ENCODE assay signal across 1 cellular context in genomic region chr20:50460608-50461268, GRCh38.
TF ChIP-seq lines count a peak whose summit lies in the region.

No MANE protein-coding gene starts in this region.

TF ChIP-seq in HepG2, 621 proteins besides CTCF, POLR2A, EP300 and RAD21 (continued from another document and continues in another):
- TF ChIP-seq NR0B2 (CRISPR knock-in tag; IDR thresholded peaks at IDR 0.05) (peak; percentile 93), FLYWCH1 (CRISPR knock-in tag; IDR thresholded peaks at IDR 0.05) (no peak; the same call in 1 of the 2 replicates), BCLAF1 (IDR thresholded peaks at IDR 0.05) (no peak), ZNF12 (CRISPR knock-in tag; IDR thresholded peaks at IDR 0.05) (peak; percentile 46; the same call in 1 of the 2 replicates), HNF4A (CRISPR knock-in tag; IDR thresholded peaks at IDR 0.05) (no peak), ZNF224 (CRISPR knock-in tag; IDR thresholded peaks at IDR 0.05) (no peak), NFKB2 (CRISPR knock-in tag; IDR thresholded peaks at IDR 0.05; ENCODE audit: borderline replicate concordance) (peak; percentile 95), PRDM4 (CRISPR knock-in tag; IDR thresholded peaks at IDR 0.05; ENCODE audit: borderline replicate concordance) (no peak), ZBTB49 (CRISPR knock-in tag; IDR thresholded peaks at IDR 0.05; ENCODE audit: borderline replicate concordance) (0 out of 2 replicates have a peak, but pooled peaks have one; percentile 71), ZNF891 (CRISPR knock-in tag; IDR thresholded peaks at IDR 0.05) (peak; percentile 97), ZNF331 (CRISPR knock-in tag; IDR thresholded peaks at IDR 0.05) (peak; percentile 79; the same call in 1 of the 2 replicates), ZNF276 (CRISPR knock-in tag; IDR thresholded peaks at IDR 0.05; ENCODE audit: low read depth) (peak; percentile 87), KLF9 (CRISPR knock-in tag; IDR thresholded peaks at IDR 0.05; ENCODE audit: low read depth) (peak; percentile 87; the same call in 1 of the 2 replicates), ZNF737 (CRISPR knock-in tag; IDR thresholded peaks at IDR 0.05; ENCODE audit: borderline replicate concordance) (no peak), KLF12 (CRISPR knock-in tag; IDR thresholded peaks at IDR 0.05; ENCODE audit: borderline replicate concordance) (0 out of 2 replicates have a peak, but pooled peaks have one; percentile 76), SSRP1 (CRISPR knock-in tag; IDR thresholded peaks at IDR 0.05) (peak; percentile 94; the same call in 1 of the 2 replicates), WIZ (CRISPR knock-in tag; IDR thresholded peaks at IDR 0.05) (peak; percentile 45; the same call in 1 of the 2 replicates), ZBTB33 (CRISPR knock-in tag; IDR thresholded peaks at IDR 0.05) (peak; percentile 84), ZBTB3 (CRISPR knock-in tag; IDR thresholded peaks at IDR 0.05; ENCODE audit: borderline replicate concordance, low read depth) (peak; percentile 82; the same call in 1 of the 2 replicates), ZNF670 (CRISPR knock-in tag; IDR thresholded peaks at IDR 0.05; ENCODE audit: borderline replicate concordance) (peak; percentile 2; the same call in 1 of the 2 replicates), TMF1 (CRISPR knock-in tag; IDR thresholded peaks at IDR 0.05; ENCODE audit: low read depth) (no peak), ZNF678 (CRISPR knock-in tag; IDR thresholded peaks at IDR 0.05) (no peak), ZNF124 (CRISPR knock-in tag; IDR thresholded peaks at IDR 0.05) (peak; percentile 75; the same call in 1 of the 2 replicates), NCOA5 (CRISPR knock-in tag; IDR thresholded peaks at IDR 0.05) (no peak), ZNF619 (CRISPR knock-in tag; IDR thresholded peaks at IDR 0.05) (peak; percentile 96)
- TF ChIP-seq, protein P1, sequence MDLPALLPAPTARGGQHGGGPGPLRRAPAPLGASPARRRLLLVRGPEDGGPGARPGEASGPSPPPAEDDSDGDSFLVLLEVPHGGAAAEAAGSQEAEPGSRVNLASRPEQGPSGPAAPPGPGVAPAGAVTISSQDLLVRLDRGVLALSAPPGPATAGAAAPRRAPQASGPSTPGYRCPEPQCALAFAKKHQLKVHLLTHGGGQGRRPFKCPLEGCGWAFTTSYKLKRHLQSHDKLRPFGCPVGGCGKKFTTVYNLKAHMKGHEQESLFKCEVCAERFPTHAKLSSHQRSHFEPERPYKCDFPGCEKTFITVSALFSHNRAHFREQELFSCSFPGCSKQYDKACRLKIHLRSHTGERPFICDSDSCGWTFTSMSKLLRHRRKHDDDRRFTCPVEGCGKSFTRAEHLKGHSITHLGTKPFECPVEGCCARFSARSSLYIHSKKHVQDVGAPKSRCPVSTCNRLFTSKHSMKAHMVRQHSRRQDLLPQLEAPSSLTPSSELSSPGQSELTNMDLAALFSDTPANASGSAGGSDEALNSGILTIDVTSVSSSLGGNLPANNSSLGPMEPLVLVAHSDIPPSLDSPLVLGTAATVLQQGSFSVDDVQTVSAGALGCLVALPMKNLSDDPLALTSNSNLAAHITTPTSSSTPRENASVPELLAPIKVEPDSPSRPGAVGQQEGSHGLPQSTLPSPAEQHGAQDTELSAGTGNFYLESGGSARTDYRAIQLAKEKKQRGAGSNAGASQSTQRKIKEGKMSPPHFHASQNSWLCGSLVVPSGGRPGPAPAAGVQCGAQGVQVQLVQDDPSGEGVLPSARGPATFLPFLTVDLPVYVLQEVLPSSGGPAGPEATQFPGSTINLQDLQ (CRISPR knock-in tag; IDR thresholded peaks at IDR 0.05), result no peak
- TF ChIP-seq, protein P2, sequence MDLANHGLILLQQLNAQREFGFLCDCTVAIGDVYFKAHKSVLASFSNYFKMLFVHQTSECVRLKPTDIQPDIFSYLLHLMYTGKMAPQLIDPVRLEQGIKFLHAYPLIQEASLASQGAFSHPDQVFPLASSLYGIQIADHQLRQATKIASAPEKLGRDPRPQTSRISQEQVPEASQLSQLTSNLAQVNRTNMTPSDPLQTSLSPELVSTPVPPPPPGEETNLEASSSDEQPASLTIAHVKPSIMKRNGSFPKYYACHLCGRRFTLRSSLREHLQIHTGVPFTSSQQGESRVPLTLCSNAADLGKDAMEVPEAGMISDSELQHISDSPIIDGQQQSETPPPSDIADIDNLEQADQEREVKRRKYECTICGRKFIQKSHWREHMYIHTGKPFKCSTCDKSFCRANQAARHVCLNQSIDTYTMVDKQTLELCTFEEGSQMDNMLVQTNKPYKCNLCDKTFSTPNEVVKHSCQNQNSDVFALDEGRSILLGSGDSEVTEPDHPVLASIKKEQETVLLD (CRISPR knock-in tag; IDR thresholded peaks at IDR 0.05; ENCODE audit: low read depth), result no peak
- TF ChIP-seq, protein P3, sequence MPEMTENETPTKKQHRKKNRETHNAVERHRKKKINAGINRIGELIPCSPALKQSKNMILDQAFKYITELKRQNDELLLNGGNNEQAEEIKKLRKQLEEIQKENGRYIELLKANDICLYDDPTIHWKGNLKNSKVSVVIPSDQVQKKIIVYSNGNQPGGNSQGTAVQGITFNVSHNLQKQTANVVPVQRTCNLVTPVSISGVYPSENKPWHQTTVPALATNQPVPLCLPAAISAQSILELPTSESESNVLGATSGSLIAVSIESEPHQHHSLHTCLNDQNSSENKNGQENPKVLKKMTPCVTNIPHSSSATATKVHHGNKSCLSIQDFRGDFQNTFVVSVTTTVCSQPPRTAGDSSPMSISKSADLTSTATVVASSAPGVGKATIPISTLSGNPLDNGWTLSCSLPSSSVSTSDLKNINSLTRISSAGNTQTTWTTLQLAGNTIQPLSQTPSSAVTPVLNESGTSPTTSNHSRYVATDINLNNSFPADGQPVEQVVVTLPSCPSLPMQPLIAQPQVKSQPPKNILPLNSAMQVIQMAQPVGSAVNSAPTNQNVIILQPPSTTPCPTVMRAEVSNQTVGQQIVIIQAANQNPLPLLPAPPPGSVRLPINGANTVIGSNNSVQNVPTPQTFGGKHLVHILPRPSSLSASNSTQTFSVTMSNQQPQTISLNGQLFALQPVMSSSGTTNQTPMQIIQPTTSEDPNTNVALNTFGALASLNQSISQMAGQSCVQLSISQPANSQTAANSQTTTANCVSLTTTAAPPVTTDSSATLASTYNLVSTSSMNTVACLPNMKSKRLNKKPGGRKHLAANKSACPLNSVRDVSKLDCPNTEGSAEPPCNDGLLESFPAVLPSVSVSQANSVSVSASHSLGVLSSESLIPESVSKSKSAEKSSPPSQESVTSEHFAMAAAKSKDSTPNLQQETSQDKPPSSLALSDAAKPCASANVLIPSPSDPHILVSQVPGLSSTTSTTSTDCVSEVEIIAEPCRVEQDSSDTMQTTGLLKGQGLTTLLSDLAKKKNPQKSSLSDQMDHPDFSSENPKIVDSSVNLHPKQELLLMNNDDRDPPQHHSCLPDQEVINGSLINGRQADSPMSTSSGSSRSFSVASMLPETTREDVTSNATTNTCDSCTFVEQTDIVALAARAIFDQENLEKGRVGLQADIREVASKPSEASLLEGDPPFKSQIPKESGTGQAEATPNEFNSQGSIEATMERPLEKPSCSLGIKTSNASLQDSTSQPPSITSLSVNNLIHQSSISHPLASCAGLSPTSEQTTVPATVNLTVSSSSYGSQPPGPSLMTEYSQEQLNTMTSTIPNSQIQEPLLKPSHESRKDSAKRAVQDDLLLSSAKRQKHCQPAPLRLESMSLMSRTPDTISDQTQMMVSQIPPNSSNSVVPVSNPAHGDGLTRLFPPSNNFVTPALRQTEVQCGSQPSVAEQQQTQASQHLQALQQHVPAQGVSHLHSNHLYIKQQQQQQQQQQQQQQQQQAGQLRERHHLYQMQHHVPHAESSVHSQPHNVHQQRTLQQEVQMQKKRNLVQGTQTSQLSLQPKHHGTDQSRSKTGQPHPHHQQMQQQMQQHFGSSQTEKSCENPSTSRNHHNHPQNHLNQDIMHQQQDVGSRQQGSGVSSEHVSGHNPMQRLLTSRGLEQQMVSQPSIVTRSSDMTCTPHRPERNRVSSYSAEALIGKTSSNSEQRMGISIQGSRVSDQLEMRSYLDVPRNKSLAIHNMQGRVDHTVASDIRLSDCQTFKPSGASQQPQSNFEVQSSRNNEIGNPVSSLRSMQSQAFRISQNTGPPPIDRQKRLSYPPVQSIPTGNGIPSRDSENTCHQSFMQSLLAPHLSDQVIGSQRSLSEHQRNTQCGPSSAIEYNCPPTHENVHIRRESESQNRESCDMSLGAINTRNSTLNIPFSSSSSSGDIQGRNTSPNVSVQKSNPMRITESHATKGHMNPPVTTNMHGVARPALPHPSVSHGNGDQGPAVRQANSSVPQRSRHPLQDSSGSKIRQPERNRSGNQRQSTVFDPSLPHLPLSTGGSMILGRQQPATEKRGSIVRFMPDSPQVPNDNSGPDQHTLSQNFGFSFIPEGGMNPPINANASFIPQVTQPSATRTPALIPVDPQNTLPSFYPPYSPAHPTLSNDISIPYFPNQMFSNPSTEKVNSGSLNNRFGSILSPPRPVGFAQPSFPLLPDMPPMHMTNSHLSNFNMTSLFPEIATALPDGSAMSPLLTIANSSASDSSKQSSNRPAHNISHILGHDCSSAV (CRISPR knock-in tag; IDR thresholded peaks at IDR 0.05; ENCODE audit: borderline replicate concordance), result no peak; the same call in 1 of the 2 replicates
